Comparison of ENCODE assay signal across 1 cellular context in the genomic region with DNA sequence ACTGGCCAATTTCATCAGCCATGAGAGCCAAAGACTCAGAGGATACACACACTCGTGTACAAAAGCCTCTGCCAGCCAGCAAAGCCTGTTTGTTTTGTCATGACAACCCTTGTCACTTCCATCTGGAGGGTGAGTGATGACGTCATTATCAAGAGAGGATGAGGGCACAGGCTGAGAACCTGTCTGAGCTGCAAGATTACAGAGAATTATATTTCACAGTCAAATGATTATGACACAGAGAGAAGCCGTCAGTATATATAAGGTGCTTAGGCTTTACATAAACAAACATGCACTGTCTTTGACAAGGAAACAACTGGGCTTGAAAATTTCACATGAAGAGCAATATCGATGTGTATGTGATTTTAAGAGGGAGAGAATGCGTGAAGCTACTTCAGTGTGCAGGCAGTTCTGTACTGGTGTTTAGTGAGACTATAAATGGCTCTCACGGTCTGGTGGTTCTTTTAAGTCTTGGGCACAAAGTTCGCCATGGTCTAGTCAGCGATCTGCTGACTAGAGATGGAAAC.
TF ChIP-seq lines count a peak whose summit lies in the region.

No MANE protein-coding gene starts in this region.

TF ChIP-seq in SK-N-SH, 30 proteins besides CTCF, POLR2A, EP300 and RAD21 (continued from another document):
- no peak for TF ChIP-seq TAF1 (IDR thresholded peaks at IDR 0.05; ENCODE audit: borderline replicate concordance, low read depth, low read length)
- no peak for TF ChIP-seq NFIC (IDR thresholded peaks at IDR 0.05; ENCODE audit: borderline replicate concordance)
- TF ChIP-seq, protein P1, sequence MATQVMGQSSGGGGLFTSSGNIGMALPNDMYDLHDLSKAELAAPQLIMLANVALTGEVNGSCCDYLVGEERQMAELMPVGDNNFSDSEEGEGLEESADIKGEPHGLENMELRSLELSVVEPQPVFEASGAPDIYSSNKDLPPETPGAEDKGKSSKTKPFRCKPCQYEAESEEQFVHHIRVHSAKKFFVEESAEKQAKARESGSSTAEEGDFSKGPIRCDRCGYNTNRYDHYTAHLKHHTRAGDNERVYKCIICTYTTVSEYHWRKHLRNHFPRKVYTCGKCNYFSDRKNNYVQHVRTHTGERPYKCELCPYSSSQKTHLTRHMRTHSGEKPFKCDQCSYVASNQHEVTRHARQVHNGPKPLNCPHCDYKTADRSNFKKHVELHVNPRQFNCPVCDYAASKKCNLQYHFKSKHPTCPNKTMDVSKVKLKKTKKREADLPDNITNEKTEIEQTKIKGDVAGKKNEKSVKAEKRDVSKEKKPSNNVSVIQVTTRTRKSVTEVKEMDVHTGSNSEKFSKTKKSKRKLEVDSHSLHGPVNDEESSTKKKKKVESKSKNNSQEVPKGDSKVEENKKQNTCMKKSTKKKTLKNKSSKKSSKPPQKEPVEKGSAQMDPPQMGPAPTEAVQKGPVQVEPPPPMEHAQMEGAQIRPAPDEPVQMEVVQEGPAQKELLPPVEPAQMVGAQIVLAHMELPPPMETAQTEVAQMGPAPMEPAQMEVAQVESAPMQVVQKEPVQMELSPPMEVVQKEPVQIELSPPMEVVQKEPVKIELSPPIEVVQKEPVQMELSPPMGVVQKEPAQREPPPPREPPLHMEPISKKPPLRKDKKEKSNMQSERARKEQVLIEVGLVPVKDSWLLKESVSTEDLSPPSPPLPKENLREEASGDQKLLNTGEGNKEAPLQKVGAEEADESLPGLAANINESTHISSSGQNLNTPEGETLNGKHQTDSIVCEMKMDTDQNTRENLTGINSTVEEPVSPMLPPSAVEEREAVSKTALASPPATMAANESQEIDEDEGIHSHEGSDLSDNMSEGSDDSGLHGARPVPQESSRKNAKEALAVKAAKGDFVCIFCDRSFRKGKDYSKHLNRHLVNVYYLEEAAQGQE (IDR thresholded peaks at IDR 0.05; ENCODE audit: low read depth, low read length) = no peak
- TF ChIP-seq, protein P2, sequence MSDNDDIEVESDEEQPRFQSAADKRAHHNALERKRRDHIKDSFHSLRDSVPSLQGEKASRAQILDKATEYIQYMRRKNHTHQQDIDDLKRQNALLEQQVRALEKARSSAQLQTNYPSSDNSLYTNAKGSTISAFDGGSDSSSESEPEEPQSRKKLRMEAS (IDR thresholded peaks at IDR 0.05; ENCODE audit: low read depth) = no peak
- no peak for TF ChIP-seq FOXM1 (IDR thresholded peaks at IDR 0.05; ENCODE audit: low read depth)
- TF ChIP-seq, protein P3, sequence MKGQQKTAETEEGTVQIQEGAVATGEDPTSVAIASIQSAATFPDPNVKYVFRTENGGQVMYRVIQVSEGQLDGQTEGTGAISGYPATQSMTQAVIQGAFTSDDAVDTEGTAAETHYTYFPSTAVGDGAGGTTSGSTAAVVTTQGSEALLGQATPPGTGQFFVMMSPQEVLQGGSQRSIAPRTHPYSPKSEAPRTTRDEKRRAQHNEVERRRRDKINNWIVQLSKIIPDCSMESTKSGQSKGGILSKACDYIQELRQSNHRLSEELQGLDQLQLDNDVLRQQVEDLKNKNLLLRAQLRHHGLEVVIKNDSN (IDR thresholded peaks at IDR 0.05; ENCODE audit: borderline replicate concordance, low read depth) = no peak
TF ChIP-seq in SK-N-SH: peak in this region for 0.
